ENCODE assay signal across 16 cellular contexts in genomic region chr1:14570514-14570913, GRCh38.
"Had no signal": no experiment of that assay in that cellular context is flagged by ENCODE, and none has a peak within 500 bp of the region (broad histone marks: within the 10 kb centered on the region; RNA-seq: fewer than 3 reads in every experiment).

No MANE protein-coding gene starts in this region.

- H3K4me1 ChIP-seq: breast epithelium, tibial artery had no signal

- ATAC-seq: effector memory CD8-positive, alpha-beta T cell; natural killer cell; stimulated activated naive B cell treated with anti-CD40 and anti-IgM and Interleukin-4, amounts not matched to agents 10 μg/mL and 1 μg/mL and 100 μg/mL, for 72 hours had no signal

- H3K27ac ChIP-seq: breast epithelium, tibial artery had no signal

- H3K4me3 ChIP-seq: breast epithelium, tibial artery had no signal

- DNase-seq: activated CD4-positive, alpha-beta T cell treated with anti-CD3 and anti-CD28 coated beads, Interleukin-2, amount 10 ng/mL, durations not matched to agents 7 days and 5 days; activated CD4-positive, CD25-positive, alpha-beta regulatory T cell; activated CD8-positive, alpha-beta memory T cell treated with anti-CD3 and anti-CD28 coated beads for 24 hours; activated naive CD4-positive, alpha-beta T cell treated with Interleukin-2 at 50 U/mL for 16 hours; anterior cingulate cortex; dermis blood vessel endothelial cell; effector memory CD8-positive, alpha-beta T cell; foreskin melanocyte; mesendoderm; natural killer cell; posterior cingulate gyrus; retina; stimulated activated CD4-positive, alpha-beta T cell treated with anti-CD3 and anti-CD28 coated beads, Interleukin-4, amount 100 ng/mL, for 1 hour; stimulated activated naive B cell treated with anti-CD40 and anti-IgM and Interleukin-4, amounts not matched to agents 10 μg/mL and 1 μg/mL and 100 μg/mL, for 72 hours; tibial artery had no signal

- H3K27me3 ChIP-seq: breast epithelium had no signal
